In genomic region chr20:38789503-38790209, GRCh38 we compare ENCODE assay signal across 13 cellular contexts. TPM values are rescaled to one million over a fixed set of nuclear protein-coding genes. Genes with fewer than 3 reads are reported as not detected.
DNase-seq lines count a peak whose midpoint lies in the region; ATAC-seq, FAIRE-seq and TF ChIP-seq lines count a peak whose summit lies in the region.
"Had no signal": no experiment of that assay in that cellular context is flagged by ENCODE, and none has a peak within 500 bp of the region (broad histone marks: within the 10 kb centered on the region; RNA-seq: fewer than 3 reads in every experiment).

No MANE protein-coding gene starts in this region.

- H3K36me3 Mint-ChIP-seq in MCF 10A (ENCODE audit: insufficient read depth, unreplicated experiment), result peaks cover 7% of the 10 kb centered on the region

- no peaks in the 10 kb centered on the region for H3K36me3 ChIP-seq in breast epithelium
- H3K36me3 ChIP-seq in PC-9 (ENCODE audit: low read depth), result no peaks in the 10 kb centered on the region
- H3K36me3 ChIP-seq: pancreas had no signal

- H3K27ac ChIP-seq in breast epithelium, result no peak overlapping the region
- peak overlapping the region; percentile 67 for H3K27ac ChIP-seq in PC-9
- peak overlapping the region; percentile 75 for H3K27ac ChIP-seq in epithelial cell of prostate
- H3K27ac ChIP-seq: HL-60, pancreas, tibial nerve had no signal

- H3F3A ChIP-seq in PC-9 (ENCODE audit: insufficient read depth, low read depth), result peaks cover 10% of the 10 kb centered on the region

- CTCF ChIA-PET in MCF 10A (lab: Yijun Ruan, JAX), result interaction anchor here (0.5 to 2.8 kb wide), 19 partner anchors 8 to 593 kb away, joined by 3 to 12 read pairs (median 3); no protein-coding TSS in a partner anchor
- CTCF ChIA-PET in PC-9 (lab: Charles Lee), result interaction anchor here (0.7 to 0.9 kb wide), 3 partner anchors 11 to 527 kb away, joined by 3 read pairs; no protein-coding TSS in a partner anchor

- TF ChIP-seq CTCF in MCF 10A (IDR thresholded peaks at IDR 0.05; ENCODE audit: unreplicated experiment), result no peak
- no peak for TF ChIP-seq CTCF in breast epithelium (IDR thresholded peaks at IDR 0.05)
- no peak for TF ChIP-seq CTCF in PC-9 (conservative IDR thresholded peaks at IDR 0.05)

- H4K20me1 ChIP-seq in PC-9 (ENCODE audit: insufficient read depth), result no peaks in the 10 kb centered on the region

- H3K4me1 ChIP-seq in breast epithelium (no peaks in the 10 kb centered on the region), PC-9 (replicated peaks; ENCODE audit: insufficient read depth) (peaks cover 17% of the 10 kb centered on the region)
- H3K4me1 ChIP-seq: pancreas, tibial nerve had no signal

- no peak for TF ChIP-seq POLR2A in breast epithelium (IDR thresholded peaks at IDR 0.05)

- no peak overlapping the region for H3K4me3 ChIP-seq in breast epithelium
- H3K4me3 ChIP-seq in PC-9, result no peak overlapping the region
- H3K4me3 ChIP-seq: pancreas, tibial nerve had no signal

- POLR2A ChIA-PET in MCF 10A (lab: Yijun Ruan, JAX) (interaction anchor here (0.6 to 2.1 kb wide), 9 partner anchors 10 to 317 kb away, joined by 3 to 5 read pairs (median 3); partner anchors contain the start of gene RALGAPB), PC-9 (lab: Charles Lee; ENCODE audit: unreplicated experiment) (interaction anchor here (0.6 to 0.9 kb wide), 2 partner anchors 149 to 190 kb away, joined by 3 to 7 read pairs; no protein-coding TSS in a partner anchor)

- FAIRE-seq in urothelium cell line (lab: Jason Lieb, UNC), result no peak
- FAIRE-seq: pancreas had no signal

- in situ Hi-C loops in ACHN (cut with HindIII; ENCODE audit: low pct_ligation_motif_present, low pct_unique_long_range_greater_than_20kb, low sequenced_read_pairs), result no loop called here

- H3K9me3 Mint-ChIP-seq in MCF 10A (ENCODE audit: unreplicated experiment), result no peaks in the 10 kb centered on the region

- no peaks in the 10 kb centered on the region for H3K9me2 ChIP-seq in PC-9 (ENCODE audit: insufficient read depth)

- H3K9me3 ChIP-seq in breast epithelium (no peaks in the 10 kb centered on the region), PC-9 (ENCODE audit: insufficient read depth, low read depth) (no peaks in the 10 kb centered on the region)
- H3K9me3 ChIP-seq: pancreas had no signal

- H3K4me1 Mint-ChIP-seq in MCF 10A (ENCODE audit: insufficient read depth, unreplicated experiment), result peaks cover 11% of the 10 kb centered on the region

- no peaks in the 10 kb centered on the region for H3K79me2 ChIP-seq in PC-9 (ENCODE audit: low read depth)

- H3K27me3 ChIP-seq in breast epithelium (no peaks in the 10 kb centered on the region), PC-9 (ENCODE audit: insufficient read depth, low read depth) (no peaks in the 10 kb centered on the region)
- H3K27me3 ChIP-seq: pancreas, tibial nerve had no signal

- H3K4me3 Mint-ChIP-seq in MCF 10A (ENCODE audit: unreplicated experiment), result no peak overlapping the region

- DNase-seq in MCF 10A (ENCODE audit: unreplicated experiment), result peak; percentile 38
- no peak for DNase-seq in breast epithelium (ENCODE audit: low spot score in 2 of 2)
- DNase-seq in PC-9, result peak; percentile 56 to 84
- peak; percentile 56 for DNase-seq in epithelial cell of prostate (ENCODE audit: low read depth, low spot score)
- DNase-seq in urothelium cell line (ENCODE audit: low spot score), result peak; percentile 49
- DNase-seq in ACHN, result no peak
- no peak for DNase-seq in retina
- DNase-seq: DMS153; effector CD4-positive, alpha-beta T cell; pancreas had no signal

- no peak overlapping the region for H2AFZ ChIP-seq in PC-9

- H3K27me3 Mint-ChIP-seq in MCF 10A (ENCODE audit: insufficient read depth, unreplicated experiment), result no peaks in the 10 kb centered on the region

- peak overlapping the region; percentile 65 for H3K4me2 ChIP-seq in PC-9

- intact Hi-C loops in MCF 10A (cut with micrococcal nuclease), result no loop called here
- intact Hi-C loops in breast epithelium (cut with DNase I; ENCODE audit: low total_unique reads), result no loop called here
- intact Hi-C loops in PC-9 (cut with micrococcal nuclease; ENCODE audit: unreplicated experiment), result loop anchor here (1.0 to 5.0 kb wide), 3 partner anchors 38 to 143 kb away; partner anchors contain the start of gene ACTR5

- ATAC-seq in GM18502 (IDR thresholded peaks at IDR 0.05; ENCODE audit: poor library complexity, unreplicated experiment), result no peak

- BruUV-seq in MCF 10A (replicated peaks; lab: Mats Ljungman, UMichigan) (TSS peak; percentile 44), PC-9 (replicated peaks; lab: Mats Ljungman, UMichigan) (TSS peak; percentile 98)

- peak overlapping the region; percentile 76 for H3K27ac Mint-ChIP-seq in MCF 10A (ENCODE audit: low read depth, unreplicated experiment)

RNA-seq across cellular contexts. Expression of gene PPP1R16B, which starts 15.8 kb away (rescaled TPM):
- not detected in 2 replicates for total RNA-seq in MCF 10A (2022)
- total RNA-seq in breast epithelium, result 10 to 100 TPM in 1 of 3 donors, 1 to 10 TPM in 2; 3.7 to 10.8 (median 8.2) TPM
- 0.05 TPM in 1 of 2 replicates, not detected in the other for total RNA-seq in PC-9 (2021)

RNA-seq across cellular contexts. Expression of gene ACTR5, which starts 41.4 kb away (rescaled TPM):
- total RNA-seq in MCF 10A (2022) (6.0 and 6.9 TPM in 2 replicates), breast epithelium (10 to 100 TPM in 2 of 3 donors, 1 to 10 TPM in 1; 8.5 to 15.4 (median 13.0) TPM), PC-9 (2021) (7.8 and 10.1 TPM in 2 replicates)

Comparison
In these comparisons a context has a peak if more than half of its experiments do, and no peak if none do; other contexts are left out.
1. DNase-seq: peak in MCF 10A (single experiment), PC-9 (2 of 2), epithelial cell of prostate (single experiment) and urothelium cell line (single experiment); none in breast epithelium (0 of 2), ACHN (single experiment) and retina (single experiment).
2. H3K27ac ChIP-seq: peak in PC-9 (single experiment) and epithelial cell of prostate (single experiment); none in breast epithelium (0 of 2).